9 cellular contexts compared by ENCODE assay signal in the genomic region with DNA sequence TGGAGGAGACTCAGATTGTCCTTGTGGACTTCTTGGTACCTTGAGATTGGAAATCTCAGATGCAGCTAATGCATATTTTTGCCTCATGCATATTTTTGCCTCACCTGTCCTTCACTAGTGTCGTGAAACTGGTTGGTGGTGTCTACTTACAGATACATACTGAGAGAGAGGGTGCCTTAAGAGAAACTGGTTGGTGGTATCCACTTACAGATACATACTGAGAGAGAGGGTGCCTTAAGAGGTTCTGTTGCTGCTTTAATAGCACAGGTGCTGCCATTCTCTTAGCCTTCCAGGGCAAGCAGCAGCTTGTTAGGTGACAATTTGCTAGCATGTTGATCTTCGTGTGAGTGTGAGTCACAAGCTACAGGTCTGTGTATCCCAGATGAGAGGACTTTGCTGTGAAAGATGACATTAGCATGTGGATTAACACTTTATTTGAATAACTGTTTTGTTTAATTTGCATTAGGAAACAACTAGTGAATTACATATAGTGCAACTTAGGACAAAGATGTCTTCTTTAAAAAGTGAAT. TPM values are rescaled to one million over a fixed set of nuclear protein-coding genes. Genes with fewer than 3 reads are reported as not detected.
DNase-seq lines count a peak whose midpoint lies in the region; ATAC-seq and TF ChIP-seq lines count a peak whose summit lies in the region.
"Had no signal": no experiment of that assay in that cellular context is flagged by ENCODE, and none has a peak within 500 bp of the region (broad histone marks: within the 10 kb centered on the region; RNA-seq: fewer than 3 reads in every experiment).

No MANE protein-coding gene starts in this region.

- TF ChIP-seq CTCF in AG10803 (conservative IDR thresholded peaks at IDR 0.05; ENCODE audit: low read length) (no peak), OCI-LY1 (IDR thresholded peaks at IDR 0.05; ENCODE audit: low read length) (no peak), fibroblast of pulmonary artery (IDR thresholded peaks at IDR 0.05; ENCODE audit: low read length, missing control alignments) (no peak), WERI-Rb-1 (IDR thresholded peaks at IDR 0.05; ENCODE audit: low read depth, low read length) (no peak)

- no peak for ATAC-seq in GM21723 (IDR thresholded peaks at IDR 0.05; ENCODE audit: unreplicated experiment)

- no peaks in the 10 kb centered on the region for H4K20me1 ChIP-seq in OCI-LY1 (ENCODE audit: insufficient read depth, low read length)

- no peaks in the 10 kb centered on the region for H3F3A ChIP-seq in OCI-LY1 (ENCODE audit: insufficient read depth, low read length)

- H3K9me3 ChIP-seq in OCI-LY1 (ENCODE audit: low read length) (no peaks in the 10 kb centered on the region), WERI-Rb-1 (ENCODE audit: severe bottlenecking) (no peaks in the 10 kb centered on the region)

- no peaks in the 10 kb centered on the region for H3K27me3 ChIP-seq in H7 (ENCODE audit: control insufficient read depth, insufficient read depth, low read length)
- no peaks in the 10 kb centered on the region for H3K27me3 ChIP-seq in OCI-LY1 (ENCODE audit: insufficient read depth, low read length)
- no peaks in the 10 kb centered on the region for H3K27me3 ChIP-seq in WERI-Rb-1 (ENCODE audit: insufficient read depth, low read depth, severe bottlenecking)

- H2AFZ ChIP-seq in OCI-LY1 (ENCODE audit: low read length) = no peak overlapping the region

- peak overlapping the region; percentile 83 for H3K9ac ChIP-seq in OCI-LY1 (ENCODE audit: low read length)

- H3K36me3 ChIP-seq in H7 (replicated peaks; ENCODE audit: control insufficient read depth, insufficient read depth, low read length) (peaks cover 37% of the 10 kb centered on the region), OCI-LY1 (ENCODE audit: insufficient read depth, low read length) (peaks cover 59% of the 10 kb centered on the region), WERI-Rb-1 (peaks cover 55% of the 10 kb centered on the region)

- peaks cover 43% of the 10 kb centered on the region for H3K79me2 ChIP-seq in OCI-LY1 (ENCODE audit: insufficient read depth, low read length)

- peak overlapping the region; percentile 79 for H3K27ac ChIP-seq in OCI-LY1 (ENCODE audit: low read depth, low read length, poor library complexity, severe bottlenecking)
- no peak overlapping the region for H3K27ac ChIP-seq in WERI-Rb-1

- H3K4me3 ChIP-seq in AG10803 (ENCODE audit: low read length) (peak overlapping the region; percentile 10), H7 (ENCODE audit: insufficient read depth, low read depth, low read length) (peak overlapping the region; percentile 93), OCI-LY1 (ENCODE audit: low read depth, low read length, poor library complexity, severe bottlenecking) (peak overlapping the region; percentile 98), fibroblast of pulmonary artery (replicated peaks; ENCODE audit: low read depth, low read length) (peak overlapping the region; percentile 68), WERI-Rb-1 (ENCODE audit: low read depth, low read length) (no peak overlapping the region; the same call in 1 of the 2 replicates)

- DNase-seq in AG10803 (ENCODE audit: low read depth) = no peak
- DNase-seq in H7 = no peak
- DNase-seq in fibroblast of pulmonary artery (ENCODE audit: low read depth) = no peak
- DNase-seq in iPS-NIHi11 (ENCODE audit: low spot score) = no peak
- no peak for DNase-seq in WERI-Rb-1
- no peak for DNase-seq in stimulated activated CD4-positive, alpha-beta T cell treated with anti-CD3 and anti-CD28 coated beads, Interleukin-4, amount 100 ng/mL, for 4 hours
- DNase-seq: NCI-H1092 treated with DMSO at 0.1 percent for 48 hours had no signal

- H3K4me2 ChIP-seq in OCI-LY1 (ENCODE audit: low read length) = peak overlapping the region; percentile 92

- peaks cover 64% of the 10 kb centered on the region for H3K4me1 ChIP-seq in OCI-LY1 (ENCODE audit: insufficient read depth, low read length, severe bottlenecking)

- H3K9me2 ChIP-seq in OCI-LY1 (ENCODE audit: low read depth, low read length) = no peaks in the 10 kb centered on the region

RNA-seq across cellular contexts. Expression of a gene that starts 1.4 kb away (rescaled TPM):
- 372 and 415 TPM in 2 replicates for total RNA-seq in H7 (2014; rRNA removed; shearing (Covaris generic))

RNA-seq across cellular contexts. Expression of a gene that starts 4.2 kb away (rescaled TPM):
- total RNA-seq in H7 (2014; rRNA removed; shearing (Covaris generic)) = 19.8 and 22.3 TPM in 2 replicates

RNA-seq across cellular contexts. Expression of a gene that starts 23.2 kb away (rescaled TPM):
- total RNA-seq in H7 (2014; rRNA removed; shearing (Covaris generic)) = 4.8 and 6.3 TPM in 2 replicates

RNA-seq across cellular contexts. Expression of a gene that starts 52.7 kb away (rescaled TPM):
- total RNA-seq in H7 (2014; rRNA removed; shearing (Covaris generic)) = 0.04 TPM in 1 of 2 replicates, not detected in the other
